Comparison of ENCODE assay signal across 18 cellular contexts in the genomic region with DNA sequence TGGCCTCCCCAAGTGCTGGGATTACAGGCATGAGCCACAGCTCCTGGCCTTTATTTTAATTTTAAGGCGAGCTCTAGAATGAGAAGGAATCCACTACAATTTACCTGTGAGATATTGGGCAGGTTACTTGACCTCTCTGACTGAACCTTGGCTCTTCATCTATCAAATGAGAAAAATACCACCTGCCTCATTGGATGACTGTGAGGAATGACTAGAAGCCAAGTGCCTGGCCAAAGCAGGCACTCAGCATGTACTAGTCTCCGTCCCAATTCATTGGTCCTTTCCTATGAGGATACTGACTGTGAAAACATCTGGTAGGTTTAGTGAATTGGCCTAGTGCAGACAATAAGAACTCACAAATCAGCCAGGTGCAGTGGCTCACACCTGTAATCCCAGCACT. TPM values are rescaled to one million over a fixed set of nuclear protein-coding genes. Genes with fewer than 3 reads are reported as not detected.
A peak's percentile ranks its signal among the peaks of the same experiment; 100 is the strongest.
DNase-seq lines count a peak whose midpoint lies in the region; ATAC-seq and TF ChIP-seq lines count a peak whose summit lies in the region.
"Had no signal": no experiment of that assay in that cellular context is flagged by ENCODE, and none has a peak within 500 bp of the region (broad histone marks: within the 10 kb centered on the region; RNA-seq: fewer than 3 reads in every experiment).

No MANE protein-coding gene starts in this region.

- H3K4me3 Mint-ChIP-seq in endodermal cell: no peak overlapping the region
- H3K4me3 Mint-ChIP-seq: B cell; CD4-positive, CD25-positive, alpha-beta regulatory T cell had no signal

- peaks cover 39% of the 10 kb centered on the region for H3K9me3 Mint-ChIP-seq in endodermal cell

- H3K9ac ChIP-seq in endodermal cell (ENCODE audit: extremely low read depth, low read length, poor library complexity, severe bottlenecking) (no peak overlapping the region), subcutaneous abdominal adipose tissue (ENCODE audit: low read length in 5 of 5) (no peak overlapping the region), smooth muscle cell (ENCODE audit: low read depth) (no peak overlapping the region)

- H3K27me3 Mint-ChIP-seq in endodermal cell (ENCODE audit: insufficient read depth): peaks cover 2% of the 10 kb centered on the region

- H3K36me3 ChIP-seq in endodermal cell (ENCODE audit: control insufficient read depth, insufficient read depth, low read length): no peaks in the 10 kb centered on the region
- no peaks in the 10 kb centered on the region for H3K36me3 ChIP-seq in neutrophil
- no peaks in the 10 kb centered on the region for H3K36me3 ChIP-seq in subcutaneous abdominal adipose tissue (ENCODE audit: control insufficient read depth in 5 of 5, insufficient read depth in 5 of 5, low read length in 5 of 5)
- H3K36me3 ChIP-seq in psoas muscle (ENCODE audit: insufficient read depth in 1 of 2, low read depth in 1 of 2): no peaks in the 10 kb centered on the region
- no peaks in the 10 kb centered on the region for H3K36me3 ChIP-seq in esophagus muscularis mucosa
- H3K36me3 ChIP-seq in smooth muscle cell (ENCODE audit: low read depth): no peaks in the 10 kb centered on the region

- no peaks in the 10 kb centered on the region for H3F3A ChIP-seq in smooth muscle cell (ENCODE audit: low read depth)

- no peak overlapping the region for H2AFZ ChIP-seq in smooth muscle cell (ENCODE audit: low read depth)

- H3K9me3 ChIP-seq in endodermal cell (ENCODE audit: control insufficient read depth, low read length): peaks cover 31% of the 10 kb centered on the region
- no peaks in the 10 kb centered on the region for H3K9me3 ChIP-seq in neutrophil
- H3K9me3 ChIP-seq in subcutaneous abdominal adipose tissue (ENCODE audit: control insufficient read depth in 5 of 5, low read length in 5 of 5): peaks cover 0 to 5% (median 0%) of the 10 kb centered on the region in 5 donors
- no peaks in the 10 kb centered on the region for H3K9me3 ChIP-seq in psoas muscle
- H3K9me3 ChIP-seq in esophagus muscularis mucosa: no peaks in the 10 kb centered on the region
- H3K9me3 ChIP-seq in smooth muscle cell (replicated peaks; ENCODE audit: low read depth): no peaks in the 10 kb centered on the region

- no peak for DNase-seq in HL-60 (ENCODE audit: low read depth in 1 of 2, low spot score in 1 of 2)
- DNase-seq in endodermal cell: peak; percentile 4
- no peak for DNase-seq in psoas muscle
- DNase-seq in esophagus muscularis mucosa (ENCODE audit: extremely low spot score): no peak
- DNase-seq in smooth muscle cell (lab: John Stamatoyannopoulos, UW; ENCODE audit: unreplicated experiment): no peak
- no peak for DNase-seq in NCI-H526 treated with DMSO at 0.1 percent for 48 hours (lab: John Stamatoyannopoulos, UW)
- DNase-seq: DMS79, NCI-H1092, NCI-H1436, NCI-H1930, NCI-H2171, NCI-H446, NCI-H526, SHP77 had no signal

- TF ChIP-seq POLR2A in esophagus muscularis mucosa (IDR thresholded peaks at IDR 0.05; ENCODE audit: low read depth): no peak

- H3K27me3 ChIP-seq in HL-60 (ENCODE audit: insufficient read depth, poor library complexity, severe bottlenecking): no peaks in the 10 kb centered on the region
- H3K27me3 ChIP-seq in endodermal cell (ENCODE audit: control insufficient read depth, insufficient read depth, low read length, poor library complexity, severe bottlenecking): no peaks in the 10 kb centered on the region
- H3K27me3 ChIP-seq in neutrophil: no peaks in the 10 kb centered on the region
- H3K27me3 ChIP-seq in subcutaneous abdominal adipose tissue (ENCODE audit: control insufficient read depth in 5 of 5, insufficient read depth in 4 of 5, low read length in 5 of 5): no peaks in the 10 kb centered on the region
- no peaks in the 10 kb centered on the region for H3K27me3 ChIP-seq in psoas muscle (ENCODE audit: insufficient read depth in 3 of 3, low read length in 2 of 3)
- H3K27me3 ChIP-seq in esophagus muscularis mucosa: no peaks in the 10 kb centered on the region
- H3K27me3 ChIP-seq in smooth muscle cell (ENCODE audit: low read depth): peaks cover 7% of the 10 kb centered on the region

- no peaks in the 10 kb centered on the region for H3K36me3 Mint-ChIP-seq in endodermal cell (ENCODE audit: low read depth)
- H3K36me3 Mint-ChIP-seq: CD4-positive, CD25-positive, alpha-beta regulatory T cell had no signal

- no peak for ATAC-seq in psoas muscle

- H3K4me1 ChIP-seq in endodermal cell (ENCODE audit: control insufficient read depth, insufficient read depth, low read length): no peaks in the 10 kb centered on the region
- peaks cover 16 to 20% of the 10 kb centered on the region in 2 experiments for H3K4me1 ChIP-seq in neutrophil (ENCODE audit: control insufficient read depth in 1 of 2, insufficient read depth in 1 of 2, low read depth in 1 of 2, low read length in 1 of 2)
- H3K4me1 ChIP-seq in subcutaneous abdominal adipose tissue (ENCODE audit: control insufficient read depth in 5 of 5, insufficient read depth in 5 of 5, low read length in 5 of 5): peaks cover 0 to 17% (median 14%) of the 10 kb centered on the region in 5 donors
- peaks cover 5% of the 10 kb centered on the region for H3K4me1 ChIP-seq in psoas muscle
- H3K4me1 ChIP-seq in esophagus muscularis mucosa: no peaks in the 10 kb centered on the region
- H3K4me1 ChIP-seq in smooth muscle cell (ENCODE audit: low read depth): no peaks in the 10 kb centered on the region

- H4K20me1 ChIP-seq in smooth muscle cell (ENCODE audit: low read depth): no peaks in the 10 kb centered on the region

- no peaks in the 10 kb centered on the region for H3K4me1 Mint-ChIP-seq in endodermal cell
- H3K4me1 Mint-ChIP-seq: CD4-positive, CD25-positive, alpha-beta regulatory T cell had no signal

- no peak overlapping the region for H3K4me2 ChIP-seq in smooth muscle cell

- no peak overlapping the region for H3K27ac Mint-ChIP-seq in endodermal cell
- H3K27ac Mint-ChIP-seq: CD4-positive, CD25-positive, alpha-beta regulatory T cell had no signal

- no peak for TF ChIP-seq CTCF in HL-60 (IDR thresholded peaks at IDR 0.05; ENCODE audit: insufficient read depth, low read length)
- no peak for TF ChIP-seq CTCF in endodermal cell (conservative IDR thresholded peaks at IDR 0.05)
- TF ChIP-seq CTCF in neutrophil (IDR thresholded peaks at IDR 0.05): no peak
- TF ChIP-seq CTCF in psoas muscle (IDR thresholded peaks at IDR 0.05): no peak
- no peak for TF ChIP-seq CTCF in esophagus muscularis mucosa (IDR thresholded peaks at IDR 0.05)
- TF ChIP-seq CTCF in smooth muscle cell (IDR thresholded peaks at IDR 0.05; ENCODE audit: borderline replicate concordance, insufficient read depth, poor library complexity, severe bottlenecking): no peak

- intact Hi-C loops in psoas muscle (cut with DNase I): no loop called here
- intact Hi-C loops in esophagus muscularis mucosa (cut with DNase I): no loop called here

- H3K27ac ChIP-seq in HL-60 (replicated peaks) (peak overlapping the region; percentile 82), endodermal cell (ENCODE audit: low read depth, low read length) (no peak overlapping the region), neutrophil (peak overlapping the region; percentile 92), subcutaneous abdominal adipose tissue (ENCODE audit: low read depth, low read length) (peak overlapping the region; percentile 51), psoas muscle (no peak overlapping the region), esophagus muscularis mucosa (replicated peaks in 1 of 4) (peak overlapping the region in 1 of 4 donors; percentile 1), smooth muscle cell (ENCODE audit: low read depth) (no peak overlapping the region)

- H3K79me2 ChIP-seq in smooth muscle cell (ENCODE audit: low read depth): no peaks in the 10 kb centered on the region

- no peak overlapping the region for H3K4me3 ChIP-seq in HL-60 (replicated peaks; ENCODE audit: insufficient read depth, low read length)
- H3K4me3 ChIP-seq in endodermal cell (ENCODE audit: low read length): no peak overlapping the region
- H3K4me3 ChIP-seq in neutrophil (ENCODE audit: low read depth in 1 of 2, low read length in 1 of 2): peak overlapping the region in 1 of 2 experiments; percentile 7
- peak overlapping the region in 1 of 5 donors; percentile 29 for H3K4me3 ChIP-seq in subcutaneous abdominal adipose tissue (ENCODE audit: low read depth in 1 of 5, low read length in 5 of 5)
- H3K4me3 ChIP-seq in psoas muscle: no peak overlapping the region
- H3K4me3 ChIP-seq in esophagus muscularis mucosa: no peak overlapping the region
- no peak overlapping the region for H3K4me3 ChIP-seq in smooth muscle cell

- TF ChIP-seq EP300 in esophagus muscularis mucosa (IDR thresholded peaks at IDR 0.05): no peak

- WGBS in endodermal cell (ENCODE audit: insufficient coverage in 1 of 2, insufficient read length in 1 of 2), 2 experiments: 96 to 100% methylated on average over 1 to 2 of the region's 2 CpGs
- 81 to 95% (median 90%) methylated on average over 2 of the region's 2 CpGs for WGBS in psoas muscle, 3 donors
- WGBS in esophagus muscularis mucosa: 67% methylated on average over 2 of the region's 2 CpGs
- 95% methylated on average over 2 of the region's 2 CpGs for WGBS in smooth muscle cell (ENCODE audit: low lambda C conversion rate)

RNA-seq across cellular contexts. Expression of gene OSBPL11, which starts 38.5 kb away (rescaled TPM):
- total RNA-seq in endodermal cell (10 to 100 TPM; 17.9 to 24.7 TPM), psoas muscle (10 to 100 TPM; 24.1 to 74.7 (median 50.1) TPM), esophagus muscularis mucosa (10 to 100 TPM; 12.8 to 16.7 (median 13.3) TPM), smooth muscle cell (13.4 and 14.9 TPM in 2 replicates)
- polyA plus RNA-seq in endodermal cell (2013, experiment 1 of 2): 21.2 TPM
- polyA plus RNA-seq in endodermal cell (2013, experiment 2 of 2): 21.0 TPM
- polyA plus RNA-seq in psoas muscle (10 to 100 TPM; 15.1 to 57.3 (median 36.9) TPM), smooth muscle cell (7.4 and 7.7 TPM in 2 replicates)

Comparison
In these comparisons a context has a peak if more than half of its experiments do, and no peak if none do; other contexts are left out.
1. H3K27ac ChIP-seq: peak in HL-60 (single experiment), neutrophil (single experiment) and subcutaneous abdominal adipose tissue (single experiment); none in endodermal cell (single experiment), psoas muscle (single experiment) and smooth muscle cell (single experiment).